Comparison of ENCODE assay signal across 11 cellular contexts in genomic region chr12:131041216-131041967, GRCh38.
"Had no signal": no experiment of that assay in that cellular context is flagged by ENCODE, and none has a peak within 500 bp of the region (broad histone marks: within the 10 kb centered on the region; RNA-seq: fewer than 3 reads in every experiment).

No MANE protein-coding gene starts in this region.

- H3K36me3 ChIP-seq: thoracic aorta had no signal

- H3K27ac ChIP-seq: parathyroid adenoma, thoracic aorta had no signal

- H3K4me1 ChIP-seq: parathyroid adenoma had no signal

- FAIRE-seq: astrocyte, endometrium had no signal

- DNase-seq: activated CD4-positive, alpha-beta memory T cell treated with anti-CD3 and anti-CD28 coated beads for 36 hours; activated CD4-positive, alpha-beta T cell treated with anti-CD3 and anti-CD28 coated beads for 36 hours; activated CD8-positive, alpha-beta memory T cell treated with anti-CD3 and anti-CD28 coated beads, Interleukin-2, amount 10 ng/mL, durations not matched to agents 7 days and 5 days; activated naive CD4-positive, alpha-beta T cell treated with anti-CD3 and anti-CD28 coated beads, Interleukin-2, amount 10 ng/mL, durations not matched to agents 7 days and 5 days; activated T-cell treated with anti-CD3 and anti-CD28 coated beads, Interleukin-2, amount 50 U/mL, for 24 hours; midbrain had no signal

- H3K4me3 ChIP-seq: thoracic aorta had no signal

- ATAC-seq: activated CD4-positive, alpha-beta T cell treated with anti-CD3 and anti-CD28 coated beads for 36 hours; activated CD8-positive, alpha-beta memory T cell treated with anti-CD3 and anti-CD28 coated beads, Interleukin-2, amount 10 ng/mL, durations not matched to agents 7 days and 5 days; stimulated activated effector memory CD8-positive, alpha-beta T cell treated with anti-CD3 and anti-CD28 coated beads, Interleukin-12 subunit alpha, Interleukin-12 subunit beta, amount 100 ng/mL, for 72 hours had no signal

- H3K9ac ChIP-seq: parathyroid adenoma had no signal

- H3K9me3 ChIP-seq: thoracic aorta had no signal
